Comparison of ENCODE assay signal across 8 cellular contexts in the genomic region with DNA sequence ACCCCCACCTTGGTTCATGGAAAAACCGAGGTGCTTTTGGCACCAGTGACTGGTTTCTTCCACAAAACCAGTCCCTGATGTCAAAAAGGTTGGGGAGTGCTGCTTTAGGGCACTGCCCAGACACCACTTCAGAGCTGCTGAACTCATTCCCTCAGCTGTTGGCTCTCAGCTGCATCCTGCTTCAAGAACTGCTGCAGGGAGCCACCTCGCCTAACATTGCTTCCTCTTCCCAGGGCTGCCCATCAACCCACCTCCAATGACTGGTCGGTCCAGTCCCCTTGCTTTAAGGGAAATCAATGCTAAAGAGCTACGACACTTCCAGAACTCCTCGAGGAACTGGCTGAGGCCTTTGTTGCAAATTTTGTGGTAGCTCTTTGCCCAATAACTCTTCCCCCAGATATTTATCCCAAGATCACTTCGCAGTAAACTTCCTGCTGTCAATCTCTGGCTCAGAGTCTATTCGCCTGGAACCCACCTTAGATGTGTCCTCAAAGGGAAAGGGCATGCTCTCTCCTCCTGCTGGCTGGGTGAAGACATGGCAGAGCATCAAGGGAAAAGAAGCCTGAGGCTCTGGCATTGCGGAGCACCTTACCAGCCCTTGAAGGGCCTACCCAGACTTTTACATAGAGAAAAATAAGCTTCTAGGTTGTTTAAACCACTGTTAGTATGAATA. TPM values are rescaled to one million over a fixed set of nuclear protein-coding genes. Genes with fewer than 3 reads are reported as not detected.
DNase-seq lines count a peak whose midpoint lies in the region; ATAC-seq and TF ChIP-seq lines count a peak whose summit lies in the region.
"Had no signal": no experiment of that assay in that cellular context is flagged by ENCODE, and none has a peak within 500 bp of the region (broad histone marks: within the 10 kb centered on the region; RNA-seq: fewer than 3 reads in every experiment).

No MANE protein-coding gene starts in this region.

- peak; percentile 19 for DNase-seq in DND-41
- peak; percentile 14 for DNase-seq in activated CD8-positive, alpha-beta T cell treated with anti-CD3 and anti-CD28 coated beads for 36 hours
- no peak for DNase-seq in activated CD4-positive, alpha-beta T cell treated with anti-CD3 and anti-CD28 coated beads for 4 hours

- no peaks in the 10 kb centered on the region for H3K4me1 ChIP-seq in DND-41 (ENCODE audit: insufficient read depth, low read length)
- no peaks in the 10 kb centered on the region for H3K4me1 ChIP-seq in liver (ENCODE audit: control insufficient read depth in 4 of 4, insufficient read depth in 4 of 4, low read length in 3 of 4)

- H3K4me2 ChIP-seq in DND-41 (ENCODE audit: insufficient read depth, low read length), result no peak overlapping the region

- no peaks in the 10 kb centered on the region for H3K4me1 Mint-ChIP-seq in activated CD8-positive, alpha-beta T cell treated with anti-CD3 and anti-CD28 coated beads for 36 hours (ENCODE audit: low read depth)

- no peaks in the 10 kb centered on the region for H3K27me3 Mint-ChIP-seq in activated CD8-positive, alpha-beta T cell treated with anti-CD3 and anti-CD28 coated beads for 36 hours

- no peak overlapping the region for H3K27ac Mint-ChIP-seq in activated CD8-positive, alpha-beta T cell treated with anti-CD3 and anti-CD28 coated beads for 36 hours
- H3K27ac Mint-ChIP-seq: activated T-helper 2 cell treated with anti-CD3 and anti-CD28 coated beads, Interferon-gamma antibody, Interleukin-2, Interleukin-4, amounts not matched to agents 10 μg/mL and 5 μg/mL and 100 μg/mL, durations not matched to agents 14 hours and 24 hours and 36 hours had no signal

- no peaks in the 10 kb centered on the region for H3K36me3 Mint-ChIP-seq in activated CD8-positive, alpha-beta T cell treated with anti-CD3 and anti-CD28 coated beads for 36 hours (ENCODE audit: low read depth)

- H3K27ac ChIP-seq in DND-41 (ENCODE audit: low read length), result no peak overlapping the region
- H3K27ac ChIP-seq in liver (ENCODE audit: low read depth in 1 of 2, low read length in 2 of 2), result no peak overlapping the region

- ATAC-seq in DND-41 (ENCODE audit: insufficient read depth, low read depth), result peak; percentile 79
- peak; percentile 60 for ATAC-seq in HG03432 (IDR thresholded peaks at IDR 0.05; ENCODE audit: unreplicated experiment)
- peak; percentile 49 for ATAC-seq in activated CD8-positive, alpha-beta T cell treated with anti-CD3 and anti-CD28 coated beads for 36 hours
- ATAC-seq in HG02763 (IDR thresholded peaks at IDR 0.05; ENCODE audit: unreplicated experiment), result no peak
- ATAC-seq in GM19351 (IDR thresholded peaks at IDR 0.05; ENCODE audit: unreplicated experiment), result no peak

- no peak overlapping the region for H3K9ac ChIP-seq in DND-41 (ENCODE audit: low read depth, low read length)
- no peak overlapping the region for H3K9ac ChIP-seq in liver (ENCODE audit: low read depth in 1 of 2, low read length in 2 of 2)

- no peaks in the 10 kb centered on the region for H3K9me3 Mint-ChIP-seq in activated CD8-positive, alpha-beta T cell treated with anti-CD3 and anti-CD28 coated beads for 36 hours
- H3K9me3 Mint-ChIP-seq: activated T-helper 2 cell treated with anti-CD3 and anti-CD28 coated beads, Interferon-gamma antibody, Interleukin-2, Interleukin-4, amounts not matched to agents 10 μg/mL and 5 μg/mL and 100 μg/mL, durations not matched to agents 14 hours and 24 hours and 36 hours had no signal

- H3K27me3 ChIP-seq in DND-41 (ENCODE audit: insufficient read depth, low read length, poor library complexity) (no peaks in the 10 kb centered on the region), liver (ENCODE audit: control insufficient read depth in 4 of 4, insufficient read depth in 4 of 4, low read length in 3 of 4) (no peaks in the 10 kb centered on the region)

- POLR2A ChIA-PET in activated CD8-positive, alpha-beta T cell treated with anti-CD3 and anti-CD28 coated beads for 36 hours (lab: Charles Lee), result interaction anchor here (1.2 kb wide), 1 partner anchor 261 kb away, joined by 4 read pairs; no protein-coding TSS in a partner anchor

- TF ChIP-seq RAD21 in liver (IDR thresholded peaks at IDR 0.05), result peak in 1 of 2 donors; percentile 64

- 83% methylated on average over 8 of the region's 8 CpGs for WGBS in liver

- H3K4me3 Mint-ChIP-seq in activated CD8-positive, alpha-beta T cell treated with anti-CD3 and anti-CD28 coated beads for 36 hours, result no peak overlapping the region

- H3K79me2 ChIP-seq in DND-41 (ENCODE audit: insufficient read depth, low read length), result no peaks in the 10 kb centered on the region

- H3K4me3 ChIP-seq in DND-41 (ENCODE audit: low read depth in 1 of 2, low read length in 2 of 2) (no peak overlapping the region), liver (ENCODE audit: low read depth in 1 of 3, low read length in 3 of 3) (no peak overlapping the region)

- CTCF ChIA-PET in activated CD8-positive, alpha-beta T cell treated with anti-CD3 and anti-CD28 coated beads for 36 hours (lab: Charles Lee), result interaction anchor here (0.7 to 3.2 kb wide), 9 partner anchors 9 to 458 kb away, joined by 3 to 21 read pairs (median 7); no protein-coding TSS in a partner anchor

- no peaks in the 10 kb centered on the region for H3K9me3 ChIP-seq in DND-41 (ENCODE audit: insufficient read depth, low read length, severe bottlenecking)
- no peaks in the 10 kb centered on the region for H3K9me3 ChIP-seq in liver (ENCODE audit: control insufficient read depth in 4 of 4, low read length in 3 of 4)

- peak; percentile 49 for TF ChIP-seq CTCF in DND-41 (IDR thresholded peaks at IDR 0.05; ENCODE audit: borderline replicate concordance, extremely low read depth, low read length, poor library complexity, severe bottlenecking)
- peak; percentile 18 for TF ChIP-seq CTCF in activated CD8-positive, alpha-beta T cell treated with anti-CD3 and anti-CD28 coated beads for 36 hours (IDR thresholded peaks at IDR 0.05)
- peak; percentile 20 for TF ChIP-seq CTCF in liver (IDR thresholded peaks at IDR 0.05; ENCODE audit: low read depth, low read length, missing input control)

- intact Hi-C loops in activated CD8-positive, alpha-beta T cell treated with anti-CD3 and anti-CD28 coated beads for 36 hours (cut with micrococcal nuclease), result no loop called here

- H4K20me1 ChIP-seq in DND-41 (ENCODE audit: insufficient read depth, low read length), result no peaks in the 10 kb centered on the region

- H3K36me3 ChIP-seq in DND-41 (ENCODE audit: insufficient read depth, low read length) (no peaks in the 10 kb centered on the region), liver (ENCODE audit: control insufficient read depth in 4 of 4, insufficient read depth in 3 of 4, low read depth in 1 of 4, low read length in 3 of 4) (no peaks in the 10 kb centered on the region)

- H2AFZ ChIP-seq in DND-41 (ENCODE audit: low read depth, low read length), result no peak overlapping the region

TF ChIP-seq in liver, 16 proteins besides CTCF, POLR2A, EP300 and RAD21 (continues in another document):
- TF ChIP-seq NR2F2 (IDR thresholded peaks at IDR 0.05) (no peak), FOXA1 (IDR thresholded peaks at IDR 0.05) (no peak), HNF4A (conservative IDR thresholded peaks at IDR 0.05) (no peak), SP1 (IDR thresholded peaks at IDR 0.05) (no peak), GABPA (IDR thresholded peaks at IDR 0.05 in 1 of 2, conservative IDR thresholded peaks at IDR 0.05 in 1 of 2) (no peak), FOXA2 (IDR thresholded peaks at IDR 0.05) (no peak), ATF3 (IDR thresholded peaks at IDR 0.05) (no peak), YY1 (IDR thresholded peaks at IDR 0.05) (no peak), REST (IDR thresholded peaks at IDR 0.05) (no peak), EGR1 (IDR thresholded peaks at IDR 0.05; ENCODE audit: low read depth in 2 of 2) (no peak), TAF1 (conservative IDR thresholded peaks at IDR 0.05) (no peak), JUND (IDR thresholded peaks at IDR 0.05) (no peak), RXRA (IDR thresholded peaks at IDR 0.05) (no peak), HNF4G (IDR thresholded peaks at IDR 0.05) (no peak)

RNA-seq across cellular contexts. Expression of gene C1orf52, which starts 29.0 kb away (rescaled TPM):
- 10 to 100 TPM; 26.8 to 35.7 TPM for total RNA-seq in activated CD8-positive, alpha-beta T cell treated with anti-CD3 and anti-CD28 coated beads for 36 hours
- 1 to 10 TPM; 6.1 to 8.3 TPM for total RNA-seq in liver
- 10 to 100 TPM in 1 of 2 donors, 1 to 10 TPM in 1; 6.2 to 10.9 TPM for polyA plus RNA-seq in liver

RNA-seq across cellular contexts. Expression of gene SYDE2, which starts 29.6 kb away (rescaled TPM):
- 1 to 10 TPM; 4.8 to 5.2 TPM for total RNA-seq in activated CD8-positive, alpha-beta T cell treated with anti-CD3 and anti-CD28 coated beads for 36 hours
- 10 to 100 TPM in 1 of 2 donors, 1 to 10 TPM in 1; 4.8 to 11.5 TPM for total RNA-seq in liver
- polyA plus RNA-seq in liver, result 1 to 10 TPM; 1.3 to 2.5 TPM

RNA-seq across cellular contexts. Expression of gene BCL10, which starts 46.0 kb away (rescaled TPM):
- 10 to 100 TPM; 30.6 to 32.3 TPM for total RNA-seq in activated CD8-positive, alpha-beta T cell treated with anti-CD3 and anti-CD28 coated beads for 36 hours
- total RNA-seq in liver, result 1 to 10 TPM; 6.3 to 8.9 TPM
- polyA plus RNA-seq in liver, result 1 to 10 TPM; 3.1 to 8.8 TPM

Comparison
In these comparisons a context has a peak if more than half of its experiments do, and no peak if none do; other contexts are left out.
1. ATAC-seq: peak in DND-41 (single experiment), HG03432 (single experiment) and activated CD8-positive, alpha-beta T cell treated with anti-CD3 and anti-CD28 coated beads for 36 hours (single experiment); none in HG02763 (single experiment) and GM19351 (single experiment).
2. DNase-seq: peak in DND-41 (single experiment) and activated CD8-positive, alpha-beta T cell treated with anti-CD3 and anti-CD28 coated beads for 36 hours (single experiment); none in activated CD4-positive, alpha-beta T cell treated with anti-CD3 and anti-CD28 coated beads for 4 hours (0 of 2).
3. Peak in every context shown above with its lines, with median percentiles within 50 percentile points of each other: CTCF ChIP-seq.